In the genomic region with DNA sequence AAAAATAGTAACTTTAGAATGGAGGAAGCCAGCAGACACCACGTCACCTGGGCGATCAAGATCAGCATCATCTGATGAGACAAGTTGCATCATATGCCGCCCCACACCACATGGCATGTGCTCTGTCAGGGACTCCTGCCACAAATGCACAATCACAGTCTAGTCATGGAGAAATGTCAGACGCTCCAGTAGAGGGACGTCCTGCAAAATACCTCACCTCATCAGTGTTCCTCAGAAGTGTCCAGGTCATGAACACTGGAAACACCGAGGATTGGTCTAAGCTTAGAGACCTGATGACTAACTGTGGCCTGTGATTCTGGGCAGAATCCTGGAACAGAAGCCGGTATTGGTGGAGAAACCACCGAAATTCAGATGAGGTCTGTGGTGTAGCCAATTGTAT, we compare ENCODE assay signal across 17 cellular contexts.
"Had no signal": no experiment of that assay in that cellular context is flagged by ENCODE, and none has a peak within 500 bp of the region (broad histone marks: within the 10 kb centered on the region; RNA-seq: fewer than 3 reads in every experiment).

No MANE protein-coding gene starts in this region.

- ATAC-seq: body of pancreas; effector memory CD8-positive, alpha-beta T cell; gastrocnemius medialis had no signal

- H3K9me2 ChIP-seq: SK-N-SH had no signal

- H3K27me3 Mint-ChIP-seq: central memory CD8-positive, alpha-beta T cell; effector memory CD8-positive, alpha-beta T cell had no signal

- H3K27ac Mint-ChIP-seq: activated naive CD4-positive, alpha-beta T cell treated with anti-CD3 and anti-CD28 coated beads for 36 hours had no signal

- H3K4me2 ChIP-seq: SK-N-SH had no signal

- H3K9me3 Mint-ChIP-seq: activated naive CD4-positive, alpha-beta T cell treated with anti-CD3 and anti-CD28 coated beads for 36 hours; central memory CD8-positive, alpha-beta T cell; effector memory CD8-positive, alpha-beta T cell; neural crest cell had no signal

- H3K27ac ChIP-seq: body of pancreas, epithelial cell of prostate, gastrocnemius medialis, ovary, sigmoid colon, stomach had no signal

- H3K36me3 ChIP-seq: gastrocnemius medialis, ovary, sigmoid colon, stomach had no signal

- H3K4me3 Mint-ChIP-seq: activated naive CD4-positive, alpha-beta T cell treated with anti-CD3 and anti-CD28 coated beads for 36 hours; neural crest cell had no signal

- H3K27me3 ChIP-seq: body of pancreas, gastrocnemius medialis, ovary, sigmoid colon, stomach had no signal

- H3K9me3 ChIP-seq: body of pancreas, gastrocnemius medialis, ovary, sigmoid colon, SK-N-SH, stomach had no signal

- H3K4me3 ChIP-seq: body of pancreas, gastrocnemius medialis, ovary, sigmoid colon, stomach had no signal

- DNase-seq: activated CD4-positive, alpha-beta T cell treated with anti-CD3 and anti-CD28 coated beads, Interleukin-2, amount 50 U/mL, for 1 hour; activated naive CD4-positive, alpha-beta T cell treated with anti-CD3 and anti-CD28 coated beads for 36 hours; body of pancreas; cortex of kidney; effector memory CD8-positive, alpha-beta T cell; gastrocnemius medialis; ovary; sigmoid colon; SK-N-SH; stimulated activated CD4-positive, alpha-beta T cell treated with anti-CD3 and anti-CD28 coated beads, Interleukin-12 subunit alpha, Interleukin-12 subunit beta, amount 100 ng/mL, for 4 hours; stimulated activated CD4-positive, alpha-beta T cell treated with anti-CD3 and anti-CD28 coated beads, Interleukin-2, amount 100 ng/mL, for 48 hours; stimulated activated CD8-positive, alpha-beta memory T cell treated with anti-CD3 and anti-CD28 coated beads, Interleukin-4, amount 100 ng/mL, for 48 hours; stomach; T-helper 1 cell had no signal

- H3K9ac ChIP-seq: SK-N-SH had no signal
